14 cellular contexts compared by ENCODE assay signal in the genomic region with DNA sequence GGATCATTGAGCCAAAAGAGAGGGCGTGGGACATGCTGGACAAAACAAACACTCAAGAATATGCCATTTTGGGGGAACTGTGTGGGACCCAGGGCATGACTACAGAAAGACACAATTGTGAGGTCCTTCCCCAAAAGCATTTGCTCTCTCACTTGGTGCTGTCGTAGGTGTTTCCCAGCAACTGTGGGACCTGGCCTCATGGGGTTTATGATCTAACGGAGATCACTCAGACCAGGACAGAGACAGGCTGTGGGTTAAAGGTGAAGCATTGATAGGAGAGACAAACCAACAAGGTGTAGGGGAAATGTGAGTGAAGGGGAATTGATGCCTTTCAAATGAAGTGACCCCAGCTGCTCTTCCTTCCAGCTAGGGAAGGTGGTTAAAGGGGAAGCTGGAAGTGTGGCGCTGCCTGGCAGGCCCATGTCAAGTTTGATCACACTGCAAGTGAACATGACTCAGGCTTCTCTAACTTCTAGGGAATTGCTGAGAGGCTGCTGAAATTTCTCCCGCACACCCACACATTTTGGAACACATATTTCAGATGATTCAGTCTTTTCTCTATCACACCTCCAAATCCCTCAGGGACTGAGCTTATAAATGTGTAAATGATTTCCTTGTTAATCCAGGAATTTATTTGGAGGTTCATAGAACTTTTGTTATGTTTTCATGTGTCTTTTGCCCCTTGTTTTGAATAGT. TPM values are rescaled to one million over a fixed set of nuclear protein-coding genes. Genes with fewer than 3 reads are reported as not detected.
DNase-seq lines count a peak whose midpoint lies in the region; ATAC-seq lines count a peak whose summit lies in the region.
"Had no signal": no experiment of that assay in that cellular context is flagged by ENCODE, and none has a peak within 500 bp of the region (broad histone marks: within the 10 kb centered on the region; RNA-seq: fewer than 3 reads in every experiment).

No MANE protein-coding gene starts in this region.

- ATAC-seq in activated naive CD8-positive, alpha-beta T cell treated with anti-CD3 and anti-CD28 coated beads, Interleukin-2, amount 10 ng/mL, durations not matched to agents 7 days and 5 days (ENCODE audit: low read depth), result no peak
- ATAC-seq: gastroesophageal sphincter had no signal

- H3K9me3 Mint-ChIP-seq in activated naive CD4-positive, alpha-beta T cell treated with anti-CD3 and anti-CD28 coated beads, Interleukin-2, amount 50 U/mL, for 24 hours, result no peaks in the 10 kb centered on the region
- H3K9me3 Mint-ChIP-seq in activated naive CD8-positive, alpha-beta T cell treated with anti-CD3 and anti-CD28 coated beads, Interleukin-2, amount 10 ng/mL, durations not matched to agents 7 days and 5 days, result peaks cover 2% of the 10 kb centered on the region

- POLR2A ChIA-PET in activated naive CD8-positive, alpha-beta T cell treated with anti-CD3 and anti-CD28 coated beads, Interleukin-2, amount 10 ng/mL, durations not matched to agents 7 days and 5 days (lab: Charles Lee), result no interaction called here

- H3K27me3 Mint-ChIP-seq in activated naive CD4-positive, alpha-beta T cell treated with anti-CD3 and anti-CD28 coated beads, Interleukin-2, amount 50 U/mL, for 24 hours, result no peaks in the 10 kb centered on the region
- H3K27me3 Mint-ChIP-seq in activated naive CD8-positive, alpha-beta T cell treated with anti-CD3 and anti-CD28 coated beads, Interleukin-2, amount 10 ng/mL, durations not matched to agents 7 days and 5 days, result no peaks in the 10 kb centered on the region

- no peak for DNase-seq in activated naive CD4-positive, alpha-beta T cell treated with anti-CD3 and anti-CD28 coated beads, Interleukin-2, amount 50 U/mL, for 16 hours
- DNase-seq in activated naive CD8-positive, alpha-beta T cell treated with anti-CD3 and anti-CD28 coated beads, Interleukin-2, amount 10 ng/mL, durations not matched to agents 7 days and 5 days, result no peak
- DNase-seq in head of caudate nucleus (peak in 37 of 42 donors; percentile 7 to 79 (median 41)), superior temporal gyrus (ENCODE audit: extremely low spot score) (peak; percentile 53), NCI-H226 (no peak), H4 (ENCODE audit: low spot score) (no peak), GM19240 (ENCODE audit: insufficient read length, low spot score) (no peak)
- DNase-seq: cortex of kidney; NCI-H2081 treated with DMSO at 0.1 percent for 48 hours; NK-92 treated with Interleukin-12 subunit alpha and Interleukin-12 subunit beta, amount 100 ng/mL, for 24 hours; uterus had no signal

- H3K4me3 Mint-ChIP-seq in activated naive CD4-positive, alpha-beta T cell treated with anti-CD3 and anti-CD28 coated beads, Interleukin-2, amount 50 U/mL, for 24 hours, result no peak overlapping the region
- no peak overlapping the region for H3K4me3 Mint-ChIP-seq in activated naive CD8-positive, alpha-beta T cell treated with anti-CD3 and anti-CD28 coated beads, Interleukin-2, amount 10 ng/mL, durations not matched to agents 7 days and 5 days
- H3K4me3 Mint-ChIP-seq: neural crest cell had no signal

- peak overlapping the region; percentile 62 for H3K27ac Mint-ChIP-seq in activated naive CD4-positive, alpha-beta T cell treated with anti-CD3 and anti-CD28 coated beads, Interleukin-2, amount 50 U/mL, for 24 hours
- H3K27ac Mint-ChIP-seq in activated naive CD8-positive, alpha-beta T cell treated with anti-CD3 and anti-CD28 coated beads, Interleukin-2, amount 10 ng/mL, durations not matched to agents 7 days and 5 days, result peak overlapping the region; percentile 35

- intact Hi-C loops in head of caudate nucleus (cut with DNase I), result no loop called here

- peaks cover 62% of the 10 kb centered on the region for H3K4me1 Mint-ChIP-seq in activated naive CD4-positive, alpha-beta T cell treated with anti-CD3 and anti-CD28 coated beads, Interleukin-2, amount 50 U/mL, for 24 hours
- H3K4me1 Mint-ChIP-seq in activated naive CD8-positive, alpha-beta T cell treated with anti-CD3 and anti-CD28 coated beads, Interleukin-2, amount 10 ng/mL, durations not matched to agents 7 days and 5 days, result peaks cover 28% of the 10 kb centered on the region
- H3K4me1 Mint-ChIP-seq: neural crest cell had no signal

- H3K36me3 Mint-ChIP-seq in activated naive CD4-positive, alpha-beta T cell treated with anti-CD3 and anti-CD28 coated beads, Interleukin-2, amount 50 U/mL, for 24 hours, result peaks cover 14% of the 10 kb centered on the region
- peaks cover 43% of the 10 kb centered on the region for H3K36me3 Mint-ChIP-seq in activated naive CD8-positive, alpha-beta T cell treated with anti-CD3 and anti-CD28 coated beads, Interleukin-2, amount 10 ng/mL, durations not matched to agents 7 days and 5 days

RNA-seq across cellular contexts. Expression of a gene that starts 30.2 kb away (rescaled TPM):
- 10 to 100 TPM; 82.2 to 84.0 TPM for total RNA-seq in activated naive CD8-positive, alpha-beta T cell treated with anti-CD3 and anti-CD28 coated beads, Interleukin-2, amount 10 ng/mL, durations not matched to agents 7 days and 5 days
- total RNA-seq in H4 (2014; rRNA removed; shearing (Covaris generic)), result 2.6 and 2.9 TPM in 2 replicates

Comparison
In these comparisons a context has a peak if more than half of its experiments do, and no peak if none do; other contexts are left out.
1. DNase-seq: peak in head of caudate nucleus (37 of 42) and superior temporal gyrus (single experiment); none in activated naive CD4-positive, alpha-beta T cell treated with anti-CD3 and anti-CD28 coated beads, Interleukin-2, amount 50 U/mL, for 16 hours (single experiment), activated naive CD8-positive, alpha-beta T cell treated with anti-CD3 and anti-CD28 coated beads, Interleukin-2, amount 10 ng/mL, durations not matched to agents 7 days and 5 days (single experiment), NCI-H226 (single experiment), H4 (single experiment) and GM19240 (single experiment).
2. RNA of a gene that starts 30.2 kb away (total RNA-seq): 82.2 to 84.0 TPM in activated naive CD8-positive, alpha-beta T cell treated with anti-CD3 and anti-CD28 coated beads, Interleukin-2, amount 10 ng/mL, durations not matched to agents 7 days and 5 days; 2.6 to 2.9 TPM in H4; every median in the first group is over 10 times any median in the second.